In the genomic region with DNA sequence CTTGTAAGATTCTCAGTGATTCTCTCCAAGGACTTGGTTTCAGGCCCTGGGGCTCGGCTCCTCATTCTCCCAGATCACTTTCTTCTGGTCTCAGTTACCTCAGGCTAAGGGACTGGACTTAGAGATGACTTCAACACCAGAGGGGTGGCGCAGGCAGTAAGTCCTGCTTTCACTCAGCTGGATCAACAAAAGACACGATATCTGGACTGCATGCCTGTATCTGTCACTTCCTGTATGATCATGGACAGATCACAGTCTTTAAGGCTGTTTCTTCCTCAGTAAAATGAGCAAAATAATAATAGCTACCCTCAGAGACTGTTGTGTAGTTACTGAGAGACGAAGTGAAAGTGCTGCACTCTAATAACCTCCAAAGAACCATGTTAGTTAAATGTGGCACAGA, we compare ENCODE assay signal across 11 cellular contexts. TPM values are rescaled to one million over a fixed set of nuclear protein-coding genes. Genes with fewer than 3 reads are reported as not detected.
DNase-seq lines count a peak whose midpoint lies in the region; ATAC-seq, FAIRE-seq and TF ChIP-seq lines count a peak whose summit lies in the region.
"Had no signal": no experiment of that assay in that cellular context is flagged by ENCODE, and none has a peak within 500 bp of the region (broad histone marks: within the 10 kb centered on the region; RNA-seq: fewer than 3 reads in every experiment).

No MANE protein-coding gene starts in this region.

- H3K4me1 ChIP-seq in mucosa of descending colon (ENCODE audit: low read depth) = no peaks in the 10 kb centered on the region
- H3K4me1 ChIP-seq: tibial nerve had no signal

- POLR2A ChIA-PET in activated CD8-positive, alpha-beta T cell treated with anti-CD3 and anti-CD28 coated beads, Interleukin-2, amount 10 ng/mL, durations not matched to agents 7 days and 5 days (lab: Charles Lee) = interaction anchor here (0.6 to 2.2 kb wide), 4 partner anchors 15 to 346 kb away, joined by 3 to 10 read pairs (median 4); no protein-coding TSS in a partner anchor

- no peak for TF ChIP-seq CTCF in mucosa of descending colon (IDR thresholded peaks at IDR 0.05)

- ATAC-seq in activated CD8-positive, alpha-beta T cell treated with anti-CD3 and anti-CD28 coated beads, Interleukin-2, amount 10 ng/mL, durations not matched to agents 7 days and 5 days = peak; percentile 42
- ATAC-seq in mucosa of descending colon = peak; percentile 39
- no peak for ATAC-seq in HG02623 (IDR thresholded peaks at IDR 0.05; ENCODE audit: unreplicated experiment)

- H3K9me3 ChIP-seq in mucosa of descending colon = no peaks in the 10 kb centered on the region
- H3K9me3 ChIP-seq: tibial nerve had no signal

- H3K4me3 ChIP-seq in mucosa of descending colon = no peak overlapping the region
- H3K4me3 ChIP-seq: tibial nerve had no signal

- intact Hi-C loops in mucosa of descending colon (cut with DNase I, micrococcal nuclease) = no loop called here

- H3K27me3 Mint-ChIP-seq in activated CD8-positive, alpha-beta T cell treated with anti-CD3 and anti-CD28 coated beads, Interleukin-2, amount 10 ng/mL, durations not matched to agents 7 days and 5 days (ENCODE audit: low read depth) = no peaks in the 10 kb centered on the region

- no peaks in the 10 kb centered on the region for H3K36me3 Mint-ChIP-seq in activated CD8-positive, alpha-beta T cell treated with anti-CD3 and anti-CD28 coated beads, Interleukin-2, amount 10 ng/mL, durations not matched to agents 7 days and 5 days (ENCODE audit: low read depth)

- FAIRE-seq in H54 (lab: Jason Lieb, UNC) = peak; percentile 83
- FAIRE-seq: islet of Langerhans had no signal

- no peak for TF ChIP-seq POLR2A in H54 (IDR thresholded peaks at IDR 0.05; ENCODE audit: low read depth, low read length)

- peaks cover 17% of the 10 kb centered on the region for H3K4me1 Mint-ChIP-seq in activated CD8-positive, alpha-beta T cell treated with anti-CD3 and anti-CD28 coated beads, Interleukin-2, amount 10 ng/mL, durations not matched to agents 7 days and 5 days (ENCODE audit: low read depth)

- H3K27ac Mint-ChIP-seq in activated CD8-positive, alpha-beta T cell treated with anti-CD3 and anti-CD28 coated beads, Interleukin-2, amount 10 ng/mL, durations not matched to agents 7 days and 5 days = no peak overlapping the region

- no peaks in the 10 kb centered on the region for H3K36me3 ChIP-seq in mucosa of descending colon (ENCODE audit: low read depth)
- H3K36me3 ChIP-seq: tibial nerve, WERI-Rb-1 had no signal

- H3K9me3 Mint-ChIP-seq in activated CD8-positive, alpha-beta T cell treated with anti-CD3 and anti-CD28 coated beads, Interleukin-2, amount 10 ng/mL, durations not matched to agents 7 days and 5 days (ENCODE audit: insufficient read depth) = no peaks in the 10 kb centered on the region

- CTCF ChIA-PET in activated CD8-positive, alpha-beta T cell treated with anti-CD3 and anti-CD28 coated beads, Interleukin-2, amount 10 ng/mL, durations not matched to agents 7 days and 5 days (lab: Charles Lee) = interaction anchor here (1.0 to 7.7 kb wide), 2 partner anchors 17 to 31 kb away, joined by 3 to 56 read pairs; a partner anchor contains a TSS

- DNase-seq in EH (ENCODE audit: low read depth) (peak; percentile 71), H54 (ENCODE audit: insufficient read length, low spot score) (no peak), mucosa of descending colon (no peak), NCI-H524 (lab: John Stamatoyannopoulos, UW) (no peak), NCI-H345 treated with DMSO at 0.1 percent for 48 hours (lab: John Stamatoyannopoulos, UW; ENCODE audit: unreplicated experiment) (no peak)
- DNase-seq in activated CD8-positive, alpha-beta T cell treated with anti-CD3 and anti-CD28 coated beads, Interleukin-2, amount 10 ng/mL, durations not matched to agents 7 days and 5 days = no peak
- DNase-seq in stimulated activated CD4-positive, alpha-beta T cell treated with anti-CD3 and anti-CD28 coated beads, Interleukin-2, amount 100 ng/mL, for 24 hours = no peak
- DNase-seq: WERI-Rb-1 had no signal

- H3K4me3 Mint-ChIP-seq in activated CD8-positive, alpha-beta T cell treated with anti-CD3 and anti-CD28 coated beads, Interleukin-2, amount 10 ng/mL, durations not matched to agents 7 days and 5 days = no peak overlapping the region

RNA-seq across cellular contexts. Expression of a gene that starts 19.5 kb away (rescaled TPM):
- 100 to 1,000 TPM; 141 to 145 TPM for total RNA-seq in activated CD8-positive, alpha-beta T cell treated with anti-CD3 and anti-CD28 coated beads, Interleukin-2, amount 10 ng/mL, durations not matched to agents 7 days and 5 days
- total RNA-seq in mucosa of descending colon = 1 to 10 TPM; 1.9 to 6.1 (median 2.1) TPM
- total RNA-seq: tibial nerve had no signal

RNA-seq across cellular contexts. Expression of a gene that starts 59.6 kb away (rescaled TPM):
- 1 to 10 TPM; 6.5 to 6.6 TPM for total RNA-seq in activated CD8-positive, alpha-beta T cell treated with anti-CD3 and anti-CD28 coated beads, Interleukin-2, amount 10 ng/mL, durations not matched to agents 7 days and 5 days
- 1 to 10 TPM; 1.2 to 2.0 (median 1.5) TPM for total RNA-seq in mucosa of descending colon

Comparison
In these comparisons a context has a peak if more than half of its experiments do, and no peak if none do; other contexts are left out.
1. RNA of a gene that starts 19.5 kb away (total RNA-seq): 141 to 145 TPM in activated CD8-positive, alpha-beta T cell treated with anti-CD3 and anti-CD28 coated beads, Interleukin-2, amount 10 ng/mL, durations not matched to agents 7 days and 5 days; 1.9 to 6.1 TPM in mucosa of descending colon; every median in the first group is over 10 times any median in the second.